Comparison of ENCODE assay signal across 13 cellular contexts in the genomic region with DNA sequence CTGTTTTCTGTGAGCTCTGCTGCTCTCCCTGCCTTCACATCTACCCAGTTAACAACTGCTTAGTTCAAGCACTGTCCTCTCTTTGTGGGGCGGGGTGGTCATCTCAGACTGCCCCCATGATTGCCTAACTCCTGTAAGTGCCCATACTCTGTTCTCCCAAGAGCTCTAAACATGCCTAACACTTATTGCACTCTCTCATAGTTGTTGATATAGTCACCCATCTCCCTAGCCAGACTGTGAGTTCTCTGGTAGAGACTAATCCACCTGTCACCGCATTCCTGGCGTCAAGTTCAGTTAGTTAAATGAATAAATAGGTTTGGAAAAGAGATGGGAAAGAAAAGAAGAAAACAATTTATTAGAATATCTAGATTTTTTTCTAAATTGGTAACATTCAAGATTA. TPM values are rescaled to one million over a fixed set of nuclear protein-coding genes. Genes with fewer than 3 reads are reported as not detected.
DNase-seq lines count a peak whose midpoint lies in the region; ATAC-seq and TF ChIP-seq lines count a peak whose summit lies in the region.
"Had no signal": no experiment of that assay in that cellular context is flagged by ENCODE, and none has a peak within 500 bp of the region (broad histone marks: within the 10 kb centered on the region; RNA-seq: fewer than 3 reads in every experiment).

No MANE protein-coding gene starts in this region.

- H3K36me3 ChIP-seq in MG63: no peaks in the 10 kb centered on the region; the same call in 1 of the 2 replicates
- H3K36me3 ChIP-seq: BLaER1 treated with 17β-estradiol and CSF1 and Interleukin-3, amounts not matched to agents 10 nM and 100 nM; spleen had no signal

- TF ChIP-seq CTCF in AG04449 (IDR thresholded peaks at IDR 0.05; ENCODE audit: insufficient read depth, low read length, missing control alignments) (no peak), epithelial cell of esophagus (IDR thresholded peaks at IDR 0.05; ENCODE audit: insufficient read depth, low read depth, low read length, missing control alignments) (no peak)

- H3K4me3 Mint-ChIP-seq in stimulated activated naive B cell treated with anti-CD40 and anti-IgM and Interleukin-4, amounts not matched to agents 10 μg/mL and 1 μg/mL and 100 μg/mL, for 72 hours: no peak overlapping the region

- H3K4me3 ChIP-seq in AG04449 (ENCODE audit: low read depth, low read length) (no peak overlapping the region), MG63 (no peak overlapping the region), epithelial cell of esophagus (ENCODE audit: low read length) (no peak overlapping the region)
- H3K4me3 ChIP-seq: BLaER1 treated with 17β-estradiol and CSF1 and Interleukin-3, amounts not matched to agents 10 nM and 100 nM; spleen had no signal

- CTCF ChIA-PET in AG04449 (lab: Yijun Ruan, JAX): no interaction called here

- H3K9me3 ChIP-seq in MG63: no peaks in the 10 kb centered on the region
- H3K9me3 ChIP-seq: BLaER1 treated with 17β-estradiol and CSF1 and Interleukin-3, amounts not matched to agents 10 nM and 100 nM; spleen had no signal

- no peak for ATAC-seq in HG02885 (IDR thresholded peaks at IDR 0.05; ENCODE audit: poor library complexity, unreplicated experiment)
- no peak for ATAC-seq in stimulated activated naive B cell treated with anti-CD40 and anti-IgM and Interleukin-4, amounts not matched to agents 10 μg/mL and 1 μg/mL and 100 μg/mL, for 72 hours (replicated peaks)

- POLR2A ChIA-PET in AG04449 (lab: Yijun Ruan, JAX): no interaction called here

- no peak overlapping the region for H3K27ac Mint-ChIP-seq in stimulated activated naive B cell treated with anti-CD40 and anti-IgM and Interleukin-4, amounts not matched to agents 10 μg/mL and 1 μg/mL and 100 μg/mL, for 72 hours

- H3K9me3 Mint-ChIP-seq in stimulated activated naive B cell treated with anti-CD40 and anti-IgM and Interleukin-4, amounts not matched to agents 10 μg/mL and 1 μg/mL and 100 μg/mL, for 72 hours: no peaks in the 10 kb centered on the region

- DNase-seq in AG04449 (ENCODE audit: low read depth, low spot score) (peak; percentile 50), MG63 (peak; percentile 87), epithelial cell of esophagus (ENCODE audit: low read depth) (peak; percentile 28), putamen (ENCODE audit: low spot score) (peak; percentile 19), NCI-H748 treated with DMSO at 0.1 percent for 48 hours (lab: John Stamatoyannopoulos, UW) (no peak), GDM1 (lab: John Stamatoyannopoulos, UW) (no peak)
- DNase-seq in stimulated activated naive B cell treated with anti-CD40 and anti-IgM and Interleukin-4, amounts not matched to agents 10 μg/mL and 1 μg/mL and 100 μg/mL, for 72 hours: no peak
- DNase-seq: activated CD4-positive, alpha-beta T cell treated with anti-CD3 and anti-CD28 coated beads for 1 hour; spleen; stimulated activated CD8-positive, alpha-beta memory T cell treated with anti-CD3 and anti-CD28 coated beads, Interleukin-4, amount 100 ng/mL, for 48 hours had no signal

- no peaks in the 10 kb centered on the region for H3K4me1 Mint-ChIP-seq in stimulated activated naive B cell treated with anti-CD40 and anti-IgM and Interleukin-4, amounts not matched to agents 10 μg/mL and 1 μg/mL and 100 μg/mL, for 72 hours

- no peaks in the 10 kb centered on the region for H3K27me3 Mint-ChIP-seq in stimulated activated naive B cell treated with anti-CD40 and anti-IgM and Interleukin-4, amounts not matched to agents 10 μg/mL and 1 μg/mL and 100 μg/mL, for 72 hours

- no peaks in the 10 kb centered on the region for H3K36me3 Mint-ChIP-seq in stimulated activated naive B cell treated with anti-CD40 and anti-IgM and Interleukin-4, amounts not matched to agents 10 μg/mL and 1 μg/mL and 100 μg/mL, for 72 hours

- no peaks in the 10 kb centered on the region for H3K27me3 ChIP-seq in MG63
- H3K27me3 ChIP-seq: BLaER1 treated with 17β-estradiol and CSF1 and Interleukin-3, amounts not matched to agents 10 nM and 100 nM; spleen had no signal

RNA-seq across cellular contexts. Expression of gene MUSK, which starts 18.3 kb away (rescaled TPM):
- total RNA-seq in MG63 (2014; rRNA removed; shearing (Covaris generic); ENCODE audit: low replicate concordance): 1.9 and 2.2 TPM in 2 replicates
- total RNA-seq: SK-MEL-5 had no signal

Comparison
In these comparisons a context has a peak if more than half of its experiments do, and no peak if none do; other contexts are left out.
1. DNase-seq: peak in AG04449 (single experiment), MG63 (single experiment), epithelial cell of esophagus (single experiment) and putamen (single experiment); none in NCI-H748 treated with DMSO at 0.1 percent for 48 hours (single experiment), GDM1 (single experiment) and stimulated activated naive B cell treated with anti-CD40 and anti-IgM and Interleukin-4, amounts not matched to agents 10 μg/mL and 1 μg/mL and 100 μg/mL, for 72 hours (single experiment).